Comparison of ENCODE assay signal across 19 cellular contexts in the genomic region with DNA sequence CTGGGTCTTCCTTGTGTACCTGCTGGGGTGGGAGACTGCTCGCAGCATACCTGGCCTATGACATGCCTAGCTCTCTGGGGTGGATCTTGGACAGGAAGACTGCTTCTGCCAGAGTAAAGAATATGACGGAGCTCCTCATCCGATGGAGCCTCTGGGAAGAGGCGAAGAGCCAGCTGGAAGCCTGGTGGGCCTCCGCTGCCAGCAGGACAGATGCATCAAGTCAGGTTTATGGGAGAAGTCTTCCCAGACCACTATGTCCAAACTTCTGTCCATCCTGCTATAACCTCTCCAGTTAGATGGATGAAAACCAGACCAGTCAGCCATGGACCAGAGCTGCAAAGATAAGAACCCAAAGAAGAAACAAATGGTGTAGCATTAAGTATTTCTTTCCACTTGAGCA. TPM values are rescaled to one million over a fixed set of nuclear protein-coding genes. Genes with fewer than 3 reads are reported as not detected.
"Had no signal": no experiment of that assay in that cellular context is flagged by ENCODE, and none has a peak within 500 bp of the region (broad histone marks: within the 10 kb centered on the region; RNA-seq: fewer than 3 reads in every experiment).

No MANE protein-coding gene starts in this region.

- H3K27me3 ChIP-seq: breast epithelium, hepatocyte, pancreas had no signal

- H3K79me2 ChIP-seq: hepatocyte had no signal

- H3K4me3 ChIP-seq: breast epithelium, hepatocyte, lung, pancreas, SK-N-MC had no signal

- H3K4me2 ChIP-seq: hepatocyte had no signal

- H3K36me3 Mint-ChIP-seq: activated naive CD4-positive, alpha-beta T cell treated with anti-CD3 and anti-CD28 coated beads, Interleukin-2, amount 10 ng/mL, durations not matched to agents 7 days and 5 days; T-cell had no signal

- ATAC-seq: activated CD8-positive, alpha-beta T cell treated with anti-CD3 and anti-CD28 coated beads for 36 hours; activated naive CD8-positive, alpha-beta T cell treated with anti-CD3 and anti-CD28 coated beads, Interleukin-2, amount 50 U/mL, for 24 hours; esophagus mucosa; pancreas; stimulated activated naive B cell treated with anti-CD40 and anti-IgM and Interleukin-4, amounts not matched to agents 10 μg/mL and 1 μg/mL and 100 μg/mL, for 72 hours; T-cell had no signal

- H3K36me3 ChIP-seq: breast epithelium, pancreas had no signal

- H3K27ac Mint-ChIP-seq: activated CD4-positive, alpha-beta T cell treated with anti-CD3 and anti-CD28 coated beads, Interleukin-2, amount 10 ng/mL, durations not matched to agents 24 days and 14 days; activated CD8-positive, alpha-beta T cell treated with anti-CD3 and anti-CD28 coated beads for 36 hours; activated naive CD4-positive, alpha-beta T cell treated with anti-CD3 and anti-CD28 coated beads, Interleukin-2, amount 10 ng/mL, durations not matched to agents 7 days and 5 days; activated naive CD8-positive, alpha-beta T cell treated with anti-CD3 and anti-CD28 coated beads, Interleukin-2, amount 50 U/mL, for 24 hours; dendritic cell treated with granulocyte-macrophage colony-stimulating factor and Interleukin-4, amounts not matched to agents 40 ng/mL and 50 ng/mL, for 4 days; nephron progenitor cell; stimulated activated naive B cell treated with anti-CD40 and anti-IgM and Interleukin-4, amounts not matched to agents 10 μg/mL and 1 μg/mL and 100 μg/mL, for 72 hours; T-cell had no signal

- H3K27ac ChIP-seq: breast epithelium, pancreas, SK-N-MC had no signal

- H3K4me1 Mint-ChIP-seq: activated CD4-positive, alpha-beta T cell treated with anti-CD3 and anti-CD28 coated beads, Interleukin-2, amount 10 ng/mL, durations not matched to agents 24 days and 14 days; activated naive CD4-positive, alpha-beta T cell treated with anti-CD3 and anti-CD28 coated beads, Interleukin-2, amount 10 ng/mL, durations not matched to agents 7 days and 5 days; activated naive CD8-positive, alpha-beta T cell treated with anti-CD3 and anti-CD28 coated beads, Interleukin-2, amount 50 U/mL, for 24 hours; nephron progenitor cell; stimulated activated naive B cell treated with anti-CD40 and anti-IgM and Interleukin-4, amounts not matched to agents 10 μg/mL and 1 μg/mL and 100 μg/mL, for 72 hours; T-cell had no signal

- H3K27me3 Mint-ChIP-seq: activated CD4-positive, alpha-beta T cell treated with anti-CD3 and anti-CD28 coated beads, Interleukin-2, amount 10 ng/mL, durations not matched to agents 24 days and 14 days; activated naive CD4-positive, alpha-beta T cell treated with anti-CD3 and anti-CD28 coated beads, Interleukin-2, amount 10 ng/mL, durations not matched to agents 7 days and 5 days; activated naive CD8-positive, alpha-beta T cell treated with anti-CD3 and anti-CD28 coated beads, Interleukin-2, amount 50 U/mL, for 24 hours; stimulated activated naive B cell treated with anti-CD40 and anti-IgM and Interleukin-4, amounts not matched to agents 10 μg/mL and 1 μg/mL and 100 μg/mL, for 72 hours had no signal

- H3K4me1 ChIP-seq: breast epithelium, pancreas had no signal

- H3K9me3 Mint-ChIP-seq: activated naive CD8-positive, alpha-beta T cell treated with anti-CD3 and anti-CD28 coated beads, Interleukin-2, amount 50 U/mL, for 24 hours had no signal

- H3K9me3 ChIP-seq: breast epithelium, pancreas had no signal

- H2AFZ ChIP-seq: hepatocyte had no signal

- H3K4me3 Mint-ChIP-seq: activated CD4-positive, alpha-beta T cell treated with anti-CD3 and anti-CD28 coated beads, Interleukin-2, amount 10 ng/mL, durations not matched to agents 24 days and 14 days; activated CD8-positive, alpha-beta T cell treated with anti-CD3 and anti-CD28 coated beads for 36 hours; activated naive CD4-positive, alpha-beta T cell treated with anti-CD3 and anti-CD28 coated beads, Interleukin-2, amount 10 ng/mL, durations not matched to agents 7 days and 5 days; activated naive CD8-positive, alpha-beta T cell treated with anti-CD3 and anti-CD28 coated beads, Interleukin-2, amount 50 U/mL, for 24 hours; dendritic cell treated with granulocyte-macrophage colony-stimulating factor and Interleukin-4, amounts not matched to agents 40 ng/mL and 50 ng/mL, for 4 days; nephron progenitor cell; stimulated activated naive B cell treated with anti-CD40 and anti-IgM and Interleukin-4, amounts not matched to agents 10 μg/mL and 1 μg/mL and 100 μg/mL, for 72 hours; T-cell had no signal

- DNase-seq: activated CD4-positive, alpha-beta T cell treated with anti-CD3 and anti-CD28 coated beads, Interleukin-2, amount 10 ng/mL, durations not matched to agents 24 days and 14 days; activated CD8-positive, alpha-beta T cell treated with anti-CD3 and anti-CD28 coated beads for 36 hours; activated naive CD4-positive, alpha-beta T cell treated with anti-CD3 and anti-CD28 coated beads, Interleukin-2, amount 10 ng/mL, durations not matched to agents 7 days and 5 days; activated naive CD8-positive, alpha-beta T cell treated with anti-CD3 and anti-CD28 coated beads, Interleukin-2, amount 50 U/mL, for 24 hours; activated T-cell treated with anti-CD3 and anti-CD28 coated beads, Interleukin-2, amount 50 U/mL, for 1 hour; anterior cingulate cortex; cerebellar nuclear complex; effector CD8-positive, alpha-beta T cell; left cardiac atrium; nephron progenitor cell; pancreas; stimulated activated naive B cell treated with anti-CD40 and anti-IgM and Interleukin-4, amounts not matched to agents 10 μg/mL and 1 μg/mL and 100 μg/mL, for 72 hours; T-cell had no signal

RNA-seq across cellular contexts. Expression of a gene that starts 27.7 kb away (rescaled TPM):
- total RNA-seq: activated CD4-positive, alpha-beta T cell treated with anti-CD3 and anti-CD28 coated beads, Interleukin-2, amount 10 ng/mL, durations not matched to agents 24 days and 14 days; activated CD8-positive, alpha-beta T cell treated with anti-CD3 and anti-CD28 coated beads for 36 hours; T-cell had no signal
